ENCODE assay signal across 8 cellular contexts in genomic region chr19:9673912-9674668, GRCh38. TPM values are rescaled to one million over a fixed set of nuclear protein-coding genes. Genes with fewer than 3 reads are reported as not detected.
A peak's percentile ranks its signal among the peaks of the same experiment; 100 is the strongest.
DNase-seq lines count a peak whose midpoint lies in the region; ATAC-seq and TF ChIP-seq lines count a peak whose summit lies in the region.

No MANE protein-coding gene starts in this region.

- ATAC-seq in CD4-positive, alpha-beta T cell (ENCODE audit: poor library complexity) = no peak
- peak; percentile 76 to 79 for ATAC-seq in activated T-cell treated with anti-CD3 and anti-CD28 coated beads, Interleukin-2, amount 50 U/mL, for 4 hours
- ATAC-seq in GM21529 (IDR thresholded peaks at IDR 0.05; ENCODE audit: unreplicated experiment) = no peak
- no peak for ATAC-seq in HG03571 (IDR thresholded peaks at IDR 0.05; ENCODE audit: unreplicated experiment)

- peaks cover 60% of the 10 kb centered on the region for H3K36me3 Mint-ChIP-seq in CD4-positive, alpha-beta T cell (ENCODE audit: low read depth)
- peaks cover 37% of the 10 kb centered on the region for H3K36me3 Mint-ChIP-seq in activated T-cell treated with anti-CD3 and anti-CD28 coated beads, Interleukin-2, amount 50 U/mL, for 4 hours (ENCODE audit: insufficient read depth)

- H3K27ac Mint-ChIP-seq in CD4-positive, alpha-beta T cell = peak overlapping the region; percentile 98

- H3K27me3 ChIP-seq in CD4-positive, alpha-beta T cell (ENCODE audit: control insufficient read depth, insufficient read depth, low read length) = no peaks in the 10 kb centered on the region

- no peaks in the 10 kb centered on the region for H3K27me3 Mint-ChIP-seq in CD4-positive, alpha-beta T cell
- no peaks in the 10 kb centered on the region for H3K27me3 Mint-ChIP-seq in activated T-cell treated with anti-CD3 and anti-CD28 coated beads, Interleukin-2, amount 50 U/mL, for 4 hours (ENCODE audit: low read depth)

- POLR2A ChIA-PET in CD4-positive, alpha-beta T cell (lab: Charles Lee) = interaction anchor here (1.0 kb wide), 1 partner anchor 95 kb away, joined by 3 read pairs; the partner anchor contains the start of gene ZNF846

- peak overlapping the region; percentile 86 for H3K4me3 ChIP-seq in Jurkat, Clone E6-1 (ENCODE audit: low read length)
- H3K4me3 ChIP-seq in skeletal muscle cell (ENCODE audit: low read depth, low read length) = peak overlapping the region; percentile 85

- peaks cover 21% of the 10 kb centered on the region for H3K9me3 Mint-ChIP-seq in CD4-positive, alpha-beta T cell
- peaks cover 21% of the 10 kb centered on the region for H3K9me3 Mint-ChIP-seq in activated T-cell treated with anti-CD3 and anti-CD28 coated beads, Interleukin-2, amount 50 U/mL, for 4 hours

- intact Hi-C loops in CD4-positive, alpha-beta T cell (cut with DNase I, micrococcal nuclease) = loop anchor here (1.0 to 10.0 kb wide), 7 partner anchors 52 to 839 kb away; partner anchors contain the start of genes ZNF121 (in 2 of the 2), ZNF561 (in 2 of the 2), MBD3L1 (in 1 of the 2) and ZNF558 (in 1 of the 2)

- H3K4me1 Mint-ChIP-seq in CD4-positive, alpha-beta T cell (ENCODE audit: low read depth) = peaks cover 26% of the 10 kb centered on the region
- peaks cover 26% of the 10 kb centered on the region for H3K4me1 Mint-ChIP-seq in activated T-cell treated with anti-CD3 and anti-CD28 coated beads, Interleukin-2, amount 50 U/mL, for 4 hours (ENCODE audit: low read depth)

- H3K27ac ChIP-seq in CD4-positive, alpha-beta T cell (ENCODE audit: low read depth, low read length) = peak overlapping the region; percentile 81

- H3K4me3 Mint-ChIP-seq in CD4-positive, alpha-beta T cell = peak overlapping the region; percentile 99
- H3K4me3 Mint-ChIP-seq in activated T-cell treated with anti-CD3 and anti-CD28 coated beads, Interleukin-2, amount 50 U/mL, for 4 hours = peak overlapping the region; percentile 97

- CTCF ChIA-PET in CD4-positive, alpha-beta T cell (lab: Charles Lee) = no interaction called here

- DNase-seq in CD4-positive, alpha-beta T cell = no peak
- DNase-seq in Jurkat, Clone E6-1 (ENCODE audit: low read depth, low spot score) = no peak
- no peak for DNase-seq in activated T-cell treated with anti-CD3 and anti-CD28 coated beads, Interleukin-2, amount 50 U/mL, for 4 hours
- peak; percentile 38 for DNase-seq in glomerular visceral epithelial cell (ENCODE audit: extremely low spot score)
- no peak for DNase-seq in skeletal muscle cell (ENCODE audit: low read depth)
- no peak for DNase-seq in ecto neural progenitor cell (ENCODE audit: low spot score)

- TF ChIP-seq CTCF in CD4-positive, alpha-beta T cell (IDR thresholded peaks at IDR 0.05) = no peak

- peaks cover 30% of the 10 kb centered on the region for H3K9me3 ChIP-seq in CD4-positive, alpha-beta T cell (ENCODE audit: control insufficient read depth, low read length)

RNA-seq across cellular contexts. Expression of gene ZNF562, which starts 0.8 kb away (rescaled TPM):
- 10 to 100 TPM; 12.8 to 13.3 TPM for total RNA-seq in CD4-positive, alpha-beta T cell
- polyA plus RNA-seq in Jurkat, Clone E6-1 (2012; ENCODE audit: insufficient read depth, insufficient read length) = 1.4 TPM
- 10 to 100 TPM; 29.4 to 34.1 (median 33.5) TPM for total RNA-seq in activated T-cell treated with anti-CD3 and anti-CD28 coated beads, Interleukin-2, amount 50 U/mL, for 4 hours

RNA-seq across cellular contexts. Expression of gene ZNF561, which starts 53.1 kb away (rescaled TPM):
- 10 to 100 TPM; 45.1 to 46.2 TPM for total RNA-seq in CD4-positive, alpha-beta T cell
- 7.6 TPM for polyA plus RNA-seq in Jurkat, Clone E6-1 (2012; ENCODE audit: insufficient read depth, insufficient read length)
- 10 to 100 TPM; 19.1 to 32.1 (median 22.9) TPM for total RNA-seq in activated T-cell treated with anti-CD3 and anti-CD28 coated beads, Interleukin-2, amount 50 U/mL, for 4 hours

Comparison
In these comparisons a context has a peak if more than half of its experiments do, and no peak if none do; other contexts are left out.
1. ATAC-seq: peak in activated T-cell treated with anti-CD3 and anti-CD28 coated beads, Interleukin-2, amount 50 U/mL, for 4 hours (2 of 2); none in CD4-positive, alpha-beta T cell (single experiment), GM21529 (single experiment) and HG03571 (single experiment).